9 cellular contexts compared by ENCODE assay signal in the genomic region with DNA sequence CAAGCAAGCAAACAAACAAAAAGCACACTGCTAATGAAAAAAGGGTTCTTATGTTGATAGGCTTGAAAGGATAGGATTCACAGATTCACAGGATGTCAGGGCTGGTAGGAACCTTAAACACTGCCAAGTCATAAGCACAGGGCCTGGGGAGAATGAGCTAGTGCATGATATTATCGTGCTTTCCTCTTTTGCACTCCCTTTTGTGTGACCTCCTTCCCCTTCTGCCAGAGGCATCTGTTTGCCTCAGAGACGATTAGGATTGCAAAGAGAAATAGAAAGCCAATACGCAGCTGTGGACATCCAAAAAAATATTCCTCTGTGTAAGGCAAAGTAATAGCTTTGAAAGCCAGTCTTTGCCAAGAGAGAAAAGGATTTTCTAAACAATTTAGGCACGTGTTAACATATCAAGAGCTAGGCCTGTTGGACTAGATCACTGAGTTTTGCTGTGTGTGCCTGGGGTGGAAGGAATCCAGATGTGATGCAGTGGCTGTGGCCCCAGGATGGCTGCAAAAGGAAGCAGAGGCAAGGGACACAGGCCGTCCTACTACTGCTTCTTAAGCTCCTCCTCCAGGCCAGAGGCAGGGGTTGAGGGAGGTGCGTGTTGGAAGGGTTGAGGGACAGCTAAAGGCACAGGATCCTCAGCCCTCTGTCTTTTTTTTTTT. TPM values are rescaled to one million over a fixed set of nuclear protein-coding genes. Genes with fewer than 3 reads are reported as not detected.
DNase-seq lines count a peak whose midpoint lies in the region; ATAC-seq and TF ChIP-seq lines count a peak whose summit lies in the region.
"Had no signal": no experiment of that assay in that cellular context is flagged by ENCODE, and none has a peak within 500 bp of the region (broad histone marks: within the 10 kb centered on the region; RNA-seq: fewer than 3 reads in every experiment).

No MANE protein-coding gene starts in this region.

- DNase-seq in ELF-1 (ENCODE audit: low read depth, low spot score) (peak; percentile 66), SK-N-SH (peak; percentile 54), fibroblast of the aortic adventitia (ENCODE audit: low read depth) (peak; percentile 84), osteocyte (ENCODE audit: extremely low spot score, unreplicated experiment) (no peak)

- no peaks in the 10 kb centered on the region for H3F3A ChIP-seq in SK-N-SH (replicated peaks; ENCODE audit: insufficient read depth)

- H3K4me2 ChIP-seq in SK-N-SH, result no peak overlapping the region; the same call in 1 of the 2 replicates

- H3K4me1 ChIP-seq in SK-N-SH (ENCODE audit: control insufficient read depth in 1 of 2, insufficient read depth in 2 of 2, low read depth in 1 of 2, low read length in 1 of 2), result peaks cover 0 to 13% of the 10 kb centered on the region in 2 experiments; a peak in 1 of 4 replicates

- H3K36me3 Mint-ChIP-seq in osteocyte (ENCODE audit: unreplicated experiment), result no peaks in the 10 kb centered on the region

- no peaks in the 10 kb centered on the region for H3K9me3 ChIP-seq in SK-N-SH

- no peak overlapping the region for H3K4me3 ChIP-seq in SK-N-SH (ENCODE audit: low read depth in 2 of 2, low read length in 1 of 2)
- no peak overlapping the region for H3K4me3 ChIP-seq in fibroblast of the aortic adventitia (ENCODE audit: low read depth, low read length)

- WGBS in SK-N-SH (ENCODE audit: low lambda C conversion rate), result 43% methylated on average over 6 of the region's 6 CpGs

- peak overlapping the region; percentile 84 to 89 for H3K27ac ChIP-seq in SK-N-SH (ENCODE audit: low read depth in 2 of 2, low read length in 1 of 2)

- no peaks in the 10 kb centered on the region for H4K20me1 ChIP-seq in SK-N-SH (ENCODE audit: insufficient read depth)

- H3K9me3 Mint-ChIP-seq in osteocyte (ENCODE audit: unreplicated experiment), result no peaks in the 10 kb centered on the region

- no peaks in the 10 kb centered on the region for H3K36me3 ChIP-seq in SK-N-SH (replicated peaks in 1 of 2; ENCODE audit: control insufficient read depth in 1 of 2, insufficient read depth in 2 of 2, low read length in 1 of 2)

- H3K27me3 Mint-ChIP-seq in osteocyte (ENCODE audit: unreplicated experiment), result no peaks in the 10 kb centered on the region

- H3K27ac Mint-ChIP-seq in osteocyte (ENCODE audit: unreplicated experiment), result peak overlapping the region; percentile 47

- no peak overlapping the region for H3K9ac ChIP-seq in SK-N-SH

- H3K4me1 Mint-ChIP-seq in osteocyte (ENCODE audit: unreplicated experiment), result peaks cover 28% of the 10 kb centered on the region

- CTCF ChIA-PET in SK-N-SH (lab: Yijun Ruan, JAX), result interaction anchor here (0.6 kb wide), 1 partner anchor 48 kb away, joined by 3 read pairs; no protein-coding TSS in a partner anchor

- no peak for TF ChIP-seq RAD21 in SK-N-SH (IDR thresholded peaks at IDR 0.05; ENCODE audit: low read length)

- ATAC-seq in GM21619 (IDR thresholded peaks at IDR 0.05; ENCODE audit: unreplicated experiment) (no peak), GM21423 (IDR thresholded peaks at IDR 0.05; ENCODE audit: unreplicated experiment) (no peak), HG03045 (IDR thresholded peaks at IDR 0.05; ENCODE audit: unreplicated experiment) (no peak), HG02840 (IDR thresholded peaks at IDR 0.05; ENCODE audit: low FRiP score, unreplicated experiment) (no peak)

- POLR2A ChIA-PET in SK-N-SH (lab: Yijun Ruan, JAX), result interaction anchor here (1.0 kb wide), 1 partner anchor 10 kb away, joined by 3 read pairs; no protein-coding TSS in a partner anchor

- no peak overlapping the region for H3K4me3 Mint-ChIP-seq in osteocyte (ENCODE audit: unreplicated experiment)

- no peaks in the 10 kb centered on the region for H3K9me2 ChIP-seq in SK-N-SH

- no peaks in the 10 kb centered on the region for H3K79me2 ChIP-seq in SK-N-SH (ENCODE audit: insufficient read depth)

- TF ChIP-seq EP300 in SK-N-SH (IDR thresholded peaks at IDR 0.05; ENCODE audit: borderline replicate concordance in 1 of 2, low read depth in 1 of 2, low read length in 1 of 2), result no peak

- TF ChIP-seq CTCF in SK-N-SH (IDR thresholded peaks at IDR 0.05) (no peak), fibroblast of the aortic adventitia (IDR thresholded peaks at IDR 0.05; ENCODE audit: insufficient read depth, low read length) (no peak), osteocyte (IDR thresholded peaks at IDR 0.05) (no peak)

- H2AFZ ChIP-seq in SK-N-SH (ENCODE audit: low read depth), result no peak overlapping the region

- H3K27me3 ChIP-seq in SK-N-SH (ENCODE audit: insufficient read depth), result no peaks in the 10 kb centered on the region

TF ChIP-seq in SK-N-SH, 30 proteins besides CTCF, POLR2A, EP300 and RAD21:
- TF ChIP-seq, protein P1, sequence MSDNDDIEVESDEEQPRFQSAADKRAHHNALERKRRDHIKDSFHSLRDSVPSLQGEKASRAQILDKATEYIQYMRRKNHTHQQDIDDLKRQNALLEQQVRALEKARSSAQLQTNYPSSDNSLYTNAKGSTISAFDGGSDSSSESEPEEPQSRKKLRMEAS (IDR thresholded peaks at IDR 0.05; ENCODE audit: low read depth), result no peak
- TF ChIP-seq, protein P2, sequence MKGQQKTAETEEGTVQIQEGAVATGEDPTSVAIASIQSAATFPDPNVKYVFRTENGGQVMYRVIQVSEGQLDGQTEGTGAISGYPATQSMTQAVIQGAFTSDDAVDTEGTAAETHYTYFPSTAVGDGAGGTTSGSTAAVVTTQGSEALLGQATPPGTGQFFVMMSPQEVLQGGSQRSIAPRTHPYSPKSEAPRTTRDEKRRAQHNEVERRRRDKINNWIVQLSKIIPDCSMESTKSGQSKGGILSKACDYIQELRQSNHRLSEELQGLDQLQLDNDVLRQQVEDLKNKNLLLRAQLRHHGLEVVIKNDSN (IDR thresholded peaks at IDR 0.05; ENCODE audit: borderline replicate concordance, low read depth), result no peak
- TF ChIP-seq FOSL2 (IDR thresholded peaks at IDR 0.05; ENCODE audit: borderline replicate concordance, low read depth) (no peak), CHD2 (IDR thresholded peaks at IDR 0.05; ENCODE audit: low read length, partially characterized antibody) (no peak), NRF1 (IDR thresholded peaks at IDR 0.05; ENCODE audit: low read depth, low read length) (no peak), YY1 (IDR thresholded peaks at IDR 0.05; ENCODE audit: low read depth) (no peak), JUND (IDR thresholded peaks at IDR 0.05) (no peak), TCF12 (IDR thresholded peaks at IDR 0.05) (no peak), POLR2AphosphoS5 (IDR thresholded peaks at IDR 0.05; ENCODE audit: low read depth, low read length) (no peak), SIN3A (IDR thresholded peaks at IDR 0.05; ENCODE audit: borderline replicate concordance, low read depth, low read length) (no peak), RXRA (IDR thresholded peaks at IDR 0.05; ENCODE audit: borderline replicate concordance, low read depth) (no peak), FOXJ3 (CRISPR knock-in tag; IDR thresholded peaks at IDR 0.05) (no peak)
- TF ChIP-seq, protein P3, sequence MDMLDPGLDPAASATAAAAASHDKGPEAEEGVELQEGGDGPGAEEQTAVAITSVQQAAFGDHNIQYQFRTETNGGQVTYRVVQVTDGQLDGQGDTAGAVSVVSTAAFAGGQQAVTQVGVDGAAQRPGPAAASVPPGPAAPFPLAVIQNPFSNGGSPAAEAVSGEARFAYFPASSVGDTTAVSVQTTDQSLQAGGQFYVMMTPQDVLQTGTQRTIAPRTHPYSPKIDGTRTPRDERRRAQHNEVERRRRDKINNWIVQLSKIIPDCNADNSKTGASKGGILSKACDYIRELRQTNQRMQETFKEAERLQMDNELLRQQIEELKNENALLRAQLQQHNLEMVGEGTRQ (IDR thresholded peaks at IDR 0.05; ENCODE audit: borderline replicate concordance, low read depth, low read length), result no peak
- TF ChIP-seq, protein P4, sequence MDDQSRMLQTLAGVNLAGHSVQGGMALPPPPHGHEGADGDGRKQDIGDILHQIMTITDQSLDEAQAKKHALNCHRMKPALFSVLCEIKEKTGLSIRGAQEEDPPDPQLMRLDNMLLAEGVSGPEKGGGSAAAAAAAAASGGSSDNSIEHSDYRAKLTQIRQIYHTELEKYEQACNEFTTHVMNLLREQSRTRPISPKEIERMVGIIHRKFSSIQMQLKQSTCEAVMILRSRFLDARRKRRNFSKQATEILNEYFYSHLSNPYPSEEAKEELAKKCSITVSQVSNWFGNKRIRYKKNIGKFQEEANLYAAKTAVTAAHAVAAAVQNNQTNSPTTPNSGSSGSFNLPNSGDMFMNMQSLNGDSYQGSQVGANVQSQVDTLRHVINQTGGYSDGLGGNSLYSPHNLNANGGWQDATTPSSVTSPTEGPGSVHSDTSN (IDR thresholded peaks at IDR 0.05), result no peak

RNA-seq across cellular contexts. Expression of a gene that starts 30.6 kb away (rescaled TPM):
- polyA plus RNA-seq in SK-N-SH (2012; rRNA removed), result 0.33 and 0.55 TPM in 2 replicates
- polyA plus RNA-seq in SK-N-SH (2012; cell fraction: cytosol; rRNA removed), result 0.09 and 0.28 TPM in 2 replicates
- 0.40 and 0.71 TPM in 2 replicates for polyA plus RNA-seq in SK-N-SH (2012; cell fraction: nucleus; rRNA removed)
- under 0.01 TPM in 1 of 2 replicates, not detected in the other for total RNA-seq in fibroblast of the aortic adventitia (ENCODE audit: low replicate concordance)
- total RNA-seq in osteocyte, result not detected in 2 replicates
- total RNA-seq: activated CD8-positive, alpha-beta memory T cell treated with anti-CD3 and anti-CD28 coated beads for 36 hours had no signal
